In genomic region chr7:99559276-99559915, GRCh38 we compare ENCODE assay signal across 8 cellular contexts. TPM values are rescaled to one million over a fixed set of nuclear protein-coding genes. Genes with fewer than 3 reads are reported as not detected.
DNase-seq lines count a peak whose midpoint lies in the region; ATAC-seq and TF ChIP-seq lines count a peak whose summit lies in the region.

No MANE protein-coding gene starts in this region.

- H3K27ac ChIP-seq in DOHH2 (ENCODE audit: low read depth, low read length) (peak overlapping the region; percentile 89), Peyer's patch (peak overlapping the region; percentile 90 to 98 (median 96)), neutrophil (peak overlapping the region; percentile 97)

- DNase-seq in Peyer's patch (no peak), endothelial cell (ENCODE audit: low spot score) (no peak), NCI-H146 treated with DMSO at 0.1 percent for 48 hours (lab: John Stamatoyannopoulos, UW; ENCODE audit: unreplicated experiment) (no peak), posterior vena cava (ENCODE audit: low spot score) (no peak)

- H3K9me3 Mint-ChIP-seq in endothelial cell (ENCODE audit: unreplicated experiment), result no peaks in the 10 kb centered on the region

- H3K27ac Mint-ChIP-seq in endothelial cell (ENCODE audit: unreplicated experiment), result peak overlapping the region; percentile 93

- peak overlapping the region; percentile 97 for H3K4me3 Mint-ChIP-seq in endothelial cell (ENCODE audit: unreplicated experiment)

- TF ChIP-seq CTCF in DOHH2 (IDR thresholded peaks at IDR 0.05; ENCODE audit: low read depth, low read length, poor library complexity, severe bottlenecking) (no peak), Peyer's patch (IDR thresholded peaks at IDR 0.05) (no peak), endothelial cell (IDR thresholded peaks at IDR 0.05; ENCODE audit: unreplicated experiment) (no peak), neutrophil (IDR thresholded peaks at IDR 0.05) (no peak)

- H3F3A ChIP-seq in DOHH2 (ENCODE audit: control insufficient read depth, insufficient read depth), result peaks cover 13% of the 10 kb centered on the region

- H3K9me3 ChIP-seq in DOHH2 (ENCODE audit: control insufficient read depth, insufficient read depth, low read length) (no peaks in the 10 kb centered on the region), Peyer's patch (no peaks in the 10 kb centered on the region), neutrophil (no peaks in the 10 kb centered on the region)

- peaks cover 30% of the 10 kb centered on the region for H3K36me3 Mint-ChIP-seq in endothelial cell (ENCODE audit: low read depth, unreplicated experiment)

- peaks cover 3% of the 10 kb centered on the region for H3K27me3 Mint-ChIP-seq in endothelial cell (ENCODE audit: unreplicated experiment)

- H3K4me1 Mint-ChIP-seq in endothelial cell (ENCODE audit: unreplicated experiment), result peaks cover 22% of the 10 kb centered on the region

- no peaks in the 10 kb centered on the region for H3K9me2 ChIP-seq in DOHH2 (replicated peaks; ENCODE audit: control insufficient read depth, low read length)

- ATAC-seq in GM18861 (IDR thresholded peaks at IDR 0.05; ENCODE audit: unreplicated experiment), result no peak
- ATAC-seq in HG02571 (IDR thresholded peaks at IDR 0.05; ENCODE audit: unreplicated experiment), result no peak

- peaks cover 90% of the 10 kb centered on the region for H3K36me3 ChIP-seq in DOHH2 (ENCODE audit: control insufficient read depth, low read length)
- peaks cover 0 to 41% (median 0%) of the 10 kb centered on the region in 3 donors for H3K36me3 ChIP-seq in Peyer's patch
- H3K36me3 ChIP-seq in neutrophil, result peaks cover 46% of the 10 kb centered on the region

- peaks cover 35% of the 10 kb centered on the region; the same call in 1 of the 2 replicates for H4K20me1 ChIP-seq in DOHH2 (ENCODE audit: control insufficient read depth, insufficient read depth, low read depth, low read length)

- H3K4me3 ChIP-seq in DOHH2 (ENCODE audit: low read length) (peak overlapping the region; percentile 100), Peyer's patch (peak overlapping the region; percentile 76 to 96 (median 80)), neutrophil (ENCODE audit: low read depth in 1 of 2, low read length in 1 of 2) (peak overlapping the region; percentile 82 to 95)

- H3K79me2 ChIP-seq in DOHH2 (ENCODE audit: control insufficient read depth, low read length), result peaks cover 95% of the 10 kb centered on the region

- peaks cover 32% of the 10 kb centered on the region for H3K4me1 ChIP-seq in DOHH2 (ENCODE audit: control insufficient read depth, low read length)
- peaks cover 0 to 34% (median 9%) of the 10 kb centered on the region in 4 donors for H3K4me1 ChIP-seq in Peyer's patch
- peaks cover 22 to 23% of the 10 kb centered on the region in 2 experiments for H3K4me1 ChIP-seq in neutrophil (ENCODE audit: control insufficient read depth in 1 of 2, insufficient read depth in 1 of 2, low read depth in 1 of 2, low read length in 1 of 2)

- H3K4me2 ChIP-seq in DOHH2 (ENCODE audit: low read length), result peak overlapping the region; percentile 88

- intact Hi-C loops in posterior vena cava (cut with DNase I), result no loop called here

- TF ChIP-seq POLR2A in Peyer's patch (IDR thresholded peaks at IDR 0.05), result no peak

- no peaks in the 10 kb centered on the region for H3K27me3 ChIP-seq in DOHH2 (ENCODE audit: control insufficient read depth, low read length)
- H3K27me3 ChIP-seq in Peyer's patch, result no peaks in the 10 kb centered on the region
- no peaks in the 10 kb centered on the region for H3K27me3 ChIP-seq in neutrophil

RNA-seq across cellular contexts. Expression of gene ZNF655, which starts 1.0 kb away (rescaled TPM):
- total RNA-seq in Peyer's patch, result 100 to 1,000 TPM; 111 to 169 (median 139) TPM
- total RNA-seq in endothelial cell (ENCODE audit: unreplicated experiment), result 36.3 TPM
- 10 to 100 TPM; 55.2 to 75.5 TPM for total RNA-seq in posterior vena cava

RNA-seq across cellular contexts. Expression of gene FAM200A, which starts 7.5 kb away (rescaled TPM):
- total RNA-seq in Peyer's patch (1 to 10 TPM; 2.2 to 4.2 (median 2.6) TPM), endothelial cell (ENCODE audit: unreplicated experiment) (6.8 TPM), posterior vena cava (1 to 10 TPM; 3.2 to 5.4 TPM)

RNA-seq across cellular contexts. Expression of gene TMEM225B, which starts 38.7 kb away (rescaled TPM):
- total RNA-seq in Peyer's patch, result not detected
- 0.46 TPM for total RNA-seq in endothelial cell (ENCODE audit: unreplicated experiment)
- total RNA-seq in posterior vena cava, result 1 to 10 TPM in 1 of 2 donors, under 1 TPM in 1; 0.57 to 2.0 TPM

RNA-seq across cellular contexts. Expression of gene ZKSCAN5, which starts 54.9 kb away (rescaled TPM):
- total RNA-seq in Peyer's patch (10 to 100 TPM in 2 of 4 donors, 1 to 10 TPM in 2; 7.2 to 20.6 (median 11.7) TPM), endothelial cell (ENCODE audit: unreplicated experiment) (17.8 TPM), posterior vena cava (1 to 10 TPM; 5.9 to 7.0 TPM)

RNA-seq across cellular contexts. Expression of gene ZSCAN25, which starts 57.4 kb away (rescaled TPM):
- total RNA-seq in Peyer's patch, result 10 to 100 TPM; 20.0 to 36.4 (median 31.9) TPM
- total RNA-seq in endothelial cell (ENCODE audit: unreplicated experiment), result 23.8 TPM
- total RNA-seq in posterior vena cava, result 10 to 100 TPM; 10.9 to 12.4 TPM
